Comparison of ENCODE assay signal across 8 cellular contexts in the genomic region with DNA sequence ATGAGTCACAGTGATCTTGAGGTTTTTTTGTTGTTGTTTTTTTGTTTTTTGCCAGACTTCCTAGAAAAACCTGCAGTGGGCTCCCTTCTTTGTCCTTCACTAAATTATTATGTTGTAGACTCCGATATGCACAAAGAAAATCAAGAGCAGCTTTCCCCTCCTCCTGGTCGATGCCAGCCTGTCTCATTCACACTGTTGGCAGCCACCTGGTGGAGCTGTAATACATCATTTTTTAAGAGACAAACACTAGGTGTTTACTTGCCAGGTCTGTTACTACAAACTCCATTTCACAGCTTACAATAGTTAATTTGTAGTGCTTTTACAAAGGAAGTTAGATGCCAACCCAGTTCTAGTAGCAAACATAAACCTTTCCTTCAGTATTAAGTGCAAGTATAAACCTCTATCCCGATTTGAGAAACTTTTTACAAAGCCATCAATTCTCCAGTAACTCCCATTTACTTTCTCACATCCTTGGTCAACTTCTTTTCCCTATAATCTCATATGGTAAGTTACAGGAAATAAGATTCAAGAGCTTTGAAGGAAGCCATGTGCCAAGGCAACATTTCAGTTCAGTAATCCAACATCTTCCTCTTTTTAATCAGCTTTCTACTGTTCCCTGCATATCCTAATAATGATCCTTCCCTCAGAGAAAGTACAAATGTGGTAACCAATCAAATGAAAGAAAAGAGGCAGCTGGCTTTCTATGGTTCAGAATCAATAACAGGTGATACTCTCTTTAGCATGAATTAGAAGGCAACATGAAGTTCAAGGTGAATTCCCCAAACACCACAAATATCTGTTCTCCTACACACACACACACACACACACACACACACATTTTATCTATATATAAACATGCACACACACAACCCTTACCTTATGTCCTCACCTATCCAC. TPM values are rescaled to one million over a fixed set of nuclear protein-coding genes. Genes with fewer than 3 reads are reported as not detected.
DNase-seq lines count a peak whose midpoint lies in the region; ATAC-seq and TF ChIP-seq lines count a peak whose summit lies in the region.

No MANE protein-coding gene starts in this region.

- peak; percentile 10 for ATAC-seq in HG03159 (IDR thresholded peaks at IDR 0.05; ENCODE audit: unreplicated experiment)
- no peak for ATAC-seq in HG03039 (IDR thresholded peaks at IDR 0.05; ENCODE audit: unreplicated experiment)

- H3K79me2 ChIP-seq in PC-9 (ENCODE audit: low read depth), result peaks cover 89% of the 10 kb centered on the region
- H3K79me2 ChIP-seq in mammary epithelial cell (ENCODE audit: insufficient read depth, low read length), result peaks cover 90% of the 10 kb centered on the region
- peaks cover 2% of the 10 kb centered on the region for H3K79me2 ChIP-seq in parathyroid adenoma

- DNase-seq in NCI-H2081 (lab: John Stamatoyannopoulos, UW), result peak; percentile 57 to 84
- no peak for DNase-seq in NCI-H2081 treated with DMSO at 0.1 percent for 48 hours (lab: John Stamatoyannopoulos, UW)
- peak in 1 of 2 experiments; percentile 11 for DNase-seq in PC-9
- DNase-seq in mammary epithelial cell, result peak; percentile 30
- DNase-seq in T-helper 9 cell, result no peak

- H3K9ac ChIP-seq in mammary epithelial cell (ENCODE audit: insufficient read depth, low read length) (no peak overlapping the region), parathyroid adenoma (no peak overlapping the region)

- H3K4me1 ChIP-seq in PC-9 (replicated peaks; ENCODE audit: insufficient read depth) (peaks cover 4% of the 10 kb centered on the region), mammary epithelial cell (ENCODE audit: insufficient read depth, low read length) (peaks cover 16% of the 10 kb centered on the region), parathyroid adenoma (no peaks in the 10 kb centered on the region)

- no peaks in the 10 kb centered on the region for H3K9me2 ChIP-seq in PC-9 (ENCODE audit: insufficient read depth)

- H3K4me3 ChIP-seq in PC-9, result no peak overlapping the region
- no peak overlapping the region for H3K4me3 ChIP-seq in mammary epithelial cell (replicated peaks in 1 of 3; ENCODE audit: insufficient read depth in 1 of 3, low read depth in 2 of 3, low read length in 3 of 3)
- no peak overlapping the region for H3K4me3 ChIP-seq in parathyroid adenoma (ENCODE audit: low read depth, low read length)

- H3F3A ChIP-seq in PC-9 (ENCODE audit: insufficient read depth, low read depth), result peaks cover 5% of the 10 kb centered on the region; the same call in 1 of the 2 replicates

- H2AFZ ChIP-seq in PC-9 (no peak overlapping the region), mammary epithelial cell (ENCODE audit: low read depth, low read length) (no peak overlapping the region), parathyroid adenoma (no peak overlapping the region)

- H3K9me3 ChIP-seq in PC-9 (ENCODE audit: insufficient read depth, low read depth) (no peaks in the 10 kb centered on the region), mammary epithelial cell (replicated peaks; ENCODE audit: insufficient read depth, low read length) (no peaks in the 10 kb centered on the region), parathyroid adenoma (ENCODE audit: control insufficient read depth, low read length) (no peaks in the 10 kb centered on the region)

- intact Hi-C loops in PC-9 (cut with micrococcal nuclease; ENCODE audit: unreplicated experiment) (loop anchor here (1.0 to 10.0 kb wide), 2 partner anchors 63 to 594 kb away; no protein-coding TSS in a partner anchor), mammary epithelial cell (cut with micrococcal nuclease) (loop anchor here (1.0 to 10.0 kb wide), 4 partner anchors 16 to 594 kb away; no protein-coding TSS in a partner anchor)

- no peaks in the 10 kb centered on the region for H3K27me3 ChIP-seq in PC-9 (ENCODE audit: insufficient read depth, low read depth)
- no peaks in the 10 kb centered on the region for H3K27me3 ChIP-seq in mammary epithelial cell (ENCODE audit: insufficient read depth, low read length)
- H3K27me3 ChIP-seq in parathyroid adenoma (ENCODE audit: control insufficient read depth, insufficient read depth, low read length), result no peaks in the 10 kb centered on the region

- H3K27ac ChIP-seq in PC-9, result no peak overlapping the region
- H3K27ac ChIP-seq in mammary epithelial cell (ENCODE audit: insufficient read depth, low read depth, low read length), result peak overlapping the region; percentile 46
- no peak overlapping the region for H3K27ac ChIP-seq in parathyroid adenoma

- CTCF ChIA-PET in PC-9 (lab: Charles Lee), result interaction anchor here (0.5 kb wide), 1 partner anchor 143 kb away, joined by 3 read pairs; no protein-coding TSS in a partner anchor
- CTCF ChIA-PET in mammary epithelial cell (lab: Charles Lee; ENCODE audit: low non-redundant PET), result interaction anchor here (0.5 to 0.7 kb wide), 3 partner anchors 38 to 294 kb away, joined by 4 to 9 read pairs (median 5); no protein-coding TSS in a partner anchor

- BruUV-seq in PC-9 (replicated peaks; lab: Mats Ljungman, UMichigan) (no TSS peak), mammary epithelial cell (replicated peaks; lab: Mats Ljungman, UMichigan) (no TSS peak)

- peaks cover 8% of the 10 kb centered on the region; the same call in 1 of the 2 replicates for H3K36me3 ChIP-seq in PC-9 (ENCODE audit: low read depth)
- H3K36me3 ChIP-seq in mammary epithelial cell (ENCODE audit: insufficient read depth, low read length), result peaks cover 1% of the 10 kb centered on the region
- H3K36me3 ChIP-seq in parathyroid adenoma (ENCODE audit: control insufficient read depth, insufficient read depth, low read length), result no peaks in the 10 kb centered on the region

- WGBS in mammary epithelial cell (ENCODE audit: low coverage, missing lambda C conversion rate), result 65% methylated on average over 3 of the region's 3 CpGs

- in situ Hi-C loops in mammary epithelial cell (cut with MboI; ENCODE audit: low sequenced_read_pairs in 2 of 2), result no loop called here

- POLR2A ChIA-PET in PC-9 (lab: Charles Lee; ENCODE audit: unreplicated experiment), result interaction anchor here (0.5 to 0.6 kb wide), 2 partner anchors 62 to 171 kb away, joined by 4 to 5 read pairs; no protein-coding TSS in a partner anchor

- H3K4me2 ChIP-seq in PC-9, result no peak overlapping the region
- H3K4me2 ChIP-seq in mammary epithelial cell (ENCODE audit: insufficient read depth, low read depth, low read length), result no peak overlapping the region
- H3K4me2 ChIP-seq in parathyroid adenoma (ENCODE audit: low read length), result no peak overlapping the region

- H4K20me1 ChIP-seq in PC-9 (ENCODE audit: insufficient read depth) (peaks cover 6% of the 10 kb centered on the region; the same call in 1 of the 2 replicates), mammary epithelial cell (ENCODE audit: insufficient read depth, low read length) (no peaks in the 10 kb centered on the region)

- dilution Hi-C loops in mammary epithelial cell (cut with HindIII; ENCODE audit: low sequenced_read_pairs), result no loop called here

- peak; percentile 52; the same call in 1 of the 2 replicates for TF ChIP-seq CTCF in PC-9 (conservative IDR thresholded peaks at IDR 0.05)
- peak; percentile 26 to 62 for TF ChIP-seq CTCF in mammary epithelial cell (conservative IDR thresholded peaks at IDR 0.05 in 1 of 2, IDR thresholded peaks at IDR 0.05 in 1 of 2; ENCODE audit: extremely low read depth in 1 of 2, insufficient read depth in 1 of 2, low read depth in 1 of 2, low read length in 2 of 2)
- TF ChIP-seq CTCF in parathyroid adenoma (IDR thresholded peaks at IDR 0.05), result peak; percentile 21

RNA-seq across cellular contexts. Expression of a gene that starts 14.0 kb away (rescaled TPM):
- 42.2 and 56.5 TPM in 2 replicates for total RNA-seq in PC-9 (2021)
- total RNA-seq in mammary epithelial cell, result 10 to 100 TPM; 52.2 to 62.5 TPM
- polyA plus RNA-seq in mammary epithelial cell, result 44.5 TPM
- polyA minus RNA-seq in mammary epithelial cell, result 90.5 TPM

RNA-seq across cellular contexts. Expression of a gene that starts 14.1 kb away (rescaled TPM):
- 7.5 and 8.6 TPM in 2 replicates for total RNA-seq in PC-9 (2021)
- total RNA-seq in mammary epithelial cell, result 1 to 10 TPM; 4.9 to 8.8 TPM
- 1.0 TPM for polyA plus RNA-seq in mammary epithelial cell
- 13.3 TPM for polyA minus RNA-seq in mammary epithelial cell

Comparison
In these comparisons a context has a peak if more than half of its experiments do, and no peak if none do; other contexts are left out.
1. DNase-seq: peak in NCI-H2081 (2 of 2) and mammary epithelial cell (single experiment); none in NCI-H2081 treated with DMSO at 0.1 percent for 48 hours (single experiment) and T-helper 9 cell (single experiment).
2. Peak in every context shown above with its lines, with median percentiles within 50 percentile points of each other: CTCF ChIP-seq.